In the genomic region with DNA sequence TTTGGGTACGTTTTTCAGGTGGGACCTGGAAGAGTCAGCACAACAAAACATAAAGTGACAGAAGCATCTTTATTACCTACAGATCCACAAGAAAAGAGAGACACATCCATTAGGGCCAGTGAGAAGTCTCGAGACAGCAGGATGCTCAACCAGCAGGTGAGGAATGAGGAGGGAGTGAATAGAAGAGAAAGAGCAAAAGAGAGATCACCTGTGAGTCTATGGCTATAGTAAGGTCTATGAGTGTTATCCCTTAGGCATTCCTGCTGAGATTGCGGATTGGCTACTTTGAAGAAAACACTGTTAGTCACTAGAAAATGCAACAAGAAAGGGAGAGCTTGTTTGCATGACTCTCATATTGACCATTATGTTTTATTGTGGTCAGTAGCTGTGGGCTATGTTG, we compare ENCODE assay signal across 20 cellular contexts.
DNase-seq lines count a peak whose midpoint lies in the region; ATAC-seq, FAIRE-seq and TF ChIP-seq lines count a peak whose summit lies in the region.
"Had no signal": no experiment of that assay in that cellular context is flagged by ENCODE, and none has a peak within 500 bp of the region (broad histone marks: within the 10 kb centered on the region; RNA-seq: fewer than 3 reads in every experiment).

No MANE protein-coding gene starts in this region.

- H3K56ac ChIP-seq in H9 (ENCODE audit: insufficient read length, low read depth, low read length): no peak overlapping the region

- no TSS peak for BruUV-seq in PC-3 (replicated peaks; lab: Mats Ljungman, UMichigan)

- WGBS in H9 (ENCODE audit: extremely low coverage, insufficient read length, low lambda C conversion rate): no CpG with 5 or more reads among the region's 3 CpGs
- 60 to 83% methylated on average over 1 to 3 of the region's 3 CpGs for WGBS in endodermal cell (ENCODE audit: insufficient coverage in 1 of 2, insufficient read length in 1 of 2), 2 experiments

- in situ Hi-C loops in GM13976 (cut with MboI; ENCODE audit: low sequenced_read_pairs, unreplicated experiment): no loop called here

- H3K9me2 ChIP-seq in PC-3 (replicated peaks; ENCODE audit: low read length) (no peaks in the 10 kb centered on the region), MM.1S (replicated peaks; ENCODE audit: insufficient read depth, low read length) (no peaks in the 10 kb centered on the region)
- H3K9me2 ChIP-seq: SK-N-SH had no signal

- H3K4ac ChIP-seq in H9 (ENCODE audit: low read depth, low read length): no peak overlapping the region

- no peak overlapping the region for H3K4me3 Mint-ChIP-seq in H9
- H3K4me3 Mint-ChIP-seq in endodermal cell: no peak overlapping the region
- H3K4me3 Mint-ChIP-seq: IgD-negative memory B cell had no signal

- H3K27ac ChIP-seq in H9 (ENCODE audit: insufficient read length, low read depth, low read length) (no peak overlapping the region), PC-3 (ENCODE audit: low read length) (no peak overlapping the region), endodermal cell (ENCODE audit: low read depth, low read length) (no peak overlapping the region), MM.1S (ENCODE audit: low read length) (no peak overlapping the region)
- H3K27ac ChIP-seq: KMS-11, Peyer's patch had no signal

- no peak overlapping the region for H4K91ac ChIP-seq in H9 (ENCODE audit: insufficient read length, low read depth, low read length)

- no peaks in the 10 kb centered on the region; a peak in 1 of 5 replicates for H3K9me3 Mint-ChIP-seq in H9
- H3K9me3 Mint-ChIP-seq in endodermal cell: no peaks in the 10 kb centered on the region

- no peaks in the 10 kb centered on the region for H3K79me2 ChIP-seq in H9 (ENCODE audit: insufficient read depth, low read length)
- H3K79me2 ChIP-seq in PC-3 (ENCODE audit: low read length): no peaks in the 10 kb centered on the region
- H3K79me2 ChIP-seq in MM.1S (ENCODE audit: low read length): no peaks in the 10 kb centered on the region

- no peaks in the 10 kb centered on the region for H3K27me3 Mint-ChIP-seq in H9 (ENCODE audit: low read depth)
- no peaks in the 10 kb centered on the region for H3K27me3 Mint-ChIP-seq in endodermal cell (ENCODE audit: insufficient read depth)
- H3K27me3 Mint-ChIP-seq: IgD-negative memory B cell had no signal

- intact Hi-C loops in PC-3 (cut with micrococcal nuclease): no loop called here

- H2AFZ ChIP-seq in H9 (ENCODE audit: low read length) (no peak overlapping the region), PC-3 (ENCODE audit: low read length) (no peak overlapping the region), MM.1S (ENCODE audit: low read length) (no peak overlapping the region)

- H3K4me2 ChIP-seq in H9 (ENCODE audit: insufficient read depth, insufficient read length, low read length): no peak overlapping the region
- no peak overlapping the region for H3K4me2 ChIP-seq in PC-3 (ENCODE audit: low read length)
- H3K4me2 ChIP-seq in MM.1S (ENCODE audit: low read depth, low read length): no peak overlapping the region
- H3K4me2 ChIP-seq: KMS-11, SK-N-SH had no signal

- ATAC-seq in PC-3 (peak; percentile 25), HG03196 (IDR thresholded peaks at IDR 0.05; ENCODE audit: unreplicated experiment) (no peak)

- H3K4me1 Mint-ChIP-seq in H9: peaks cover 20 to 21% of the 10 kb centered on the region in 2 experiments
- H3K4me1 Mint-ChIP-seq in endodermal cell: peaks cover 2% of the 10 kb centered on the region
- H3K4me1 Mint-ChIP-seq: IgD-negative memory B cell had no signal

- peak; percentile 26 for DNase-seq in H9
- peak; percentile 75 for DNase-seq in PC-3
- peak; percentile 49 for DNase-seq in endodermal cell
- DNase-seq in iPS-NIHi7 (ENCODE audit: extremely low spot score): peak; percentile 8
- DNase-seq in MM.1S: no peak
- no peak for DNase-seq in GM13976 (ENCODE audit: low spot score)
- no peak for DNase-seq in urothelium cell line (ENCODE audit: low spot score)
- DNase-seq: GOT3, NCI-H1092, NCI-H1417 treated with DMSO at 0.1 percent for 48 hours, NCI-H1694 treated with DMSO at 0.1 percent for 48 hours, NCI-H2081, NCI-H2227 treated with DMSO at 0.1 percent for 48 hours, NCI-H526 treated with DMSO at 0.1 percent for 48 hours, Peyer's patch, SK-N-SH had no signal

- H4K20me1 ChIP-seq in H9 (ENCODE audit: control insufficient read depth, insufficient read depth, insufficient read length) (no peaks in the 10 kb centered on the region), PC-3 (ENCODE audit: low read length) (no peaks in the 10 kb centered on the region), MM.1S (ENCODE audit: insufficient read depth, low read length) (no peaks in the 10 kb centered on the region)

- POLR2A ChIA-PET in PC-3 (lab: Charles Lee; ENCODE audit: unreplicated experiment): no interaction called here

- no peak overlapping the region for H4K8ac ChIP-seq in H9 (replicated peaks; ENCODE audit: insufficient read length, low read depth, low read length)

- H2BK5ac ChIP-seq in H9 (ENCODE audit: insufficient read length, low read length): no peak overlapping the region

- H2BK120ac ChIP-seq in H9 (ENCODE audit: low read depth, low read length, poor library complexity, severe bottlenecking): no peak overlapping the region

- no peak overlapping the region for H2AK5ac ChIP-seq in H9 (ENCODE audit: insufficient read length, low read length)

- H3K9ac ChIP-seq in H9 (ENCODE audit: extremely low read depth, insufficient read length, low read length): no peak overlapping the region
- H3K9ac ChIP-seq in PC-3 (ENCODE audit: low read length): no peak overlapping the region
- no peak overlapping the region for H3K9ac ChIP-seq in endodermal cell (ENCODE audit: extremely low read depth, low read length, poor library complexity, severe bottlenecking)
- no peak overlapping the region for H3K9ac ChIP-seq in MM.1S (ENCODE audit: low read length)
- H3K9ac ChIP-seq: KMS-11, SK-N-SH had no signal

- H3K18ac ChIP-seq in H9 (ENCODE audit: insufficient read length, low read depth, low read length): no peak overlapping the region

- H3K27me3 ChIP-seq in H9 (ENCODE audit: insufficient read depth, low read length) (no peaks in the 10 kb centered on the region), PC-3 (ENCODE audit: low read length) (no peaks in the 10 kb centered on the region), endodermal cell (ENCODE audit: control insufficient read depth, insufficient read depth, low read length, poor library complexity, severe bottlenecking) (no peaks in the 10 kb centered on the region), MM.1S (replicated peaks; ENCODE audit: insufficient read depth, low read length) (no peaks in the 10 kb centered on the region)
- H3K27me3 ChIP-seq: Peyer's patch had no signal

- no peak overlapping the region for H3K4me3 ChIP-seq in PC-3 (ENCODE audit: low read length)
- no peak overlapping the region for H3K4me3 ChIP-seq in endodermal cell (ENCODE audit: low read length)
- H3K4me3 ChIP-seq in MM.1S (ENCODE audit: low read length): no peak overlapping the region
- H3K4me3 ChIP-seq: Peyer's patch had no signal

- H3K9me3 ChIP-seq in H9 (ENCODE audit: control insufficient read depth, low read depth, low read length): no peaks in the 10 kb centered on the region
- H3K9me3 ChIP-seq in PC-3 (ENCODE audit: low read length): no peaks in the 10 kb centered on the region
- H3K9me3 ChIP-seq in endodermal cell (ENCODE audit: control insufficient read depth, low read length): no peaks in the 10 kb centered on the region
- no peaks in the 10 kb centered on the region for H3K9me3 ChIP-seq in MM.1S (replicated peaks; ENCODE audit: insufficient read depth, low read length)
- H3K9me3 ChIP-seq: Peyer's patch, SK-N-SH had no signal

- TF ChIP-seq CTCF in H9 (conservative IDR thresholded peaks at IDR 0.05) (no peak), PC-3 (conservative IDR thresholded peaks at IDR 0.05; ENCODE audit: low read depth, low read length) (no peak), endodermal cell (conservative IDR thresholded peaks at IDR 0.05) (no peak), MM.1S (IDR thresholded peaks at IDR 0.05; ENCODE audit: low read length) (no peak), GM13976 (IDR thresholded peaks at IDR 0.05; ENCODE audit: borderline replicate concordance, control extremely low read depth, extremely low read depth, insufficient read depth, missing control alignments) (no peak)

- no peak for FAIRE-seq in urothelium cell line (lab: Jason Lieb, UNC)
- FAIRE-seq: D721Med had no signal

- H3K4me1 ChIP-seq in H9 (ENCODE audit: insufficient read depth, low read length) (no peaks in the 10 kb centered on the region), PC-3 (ENCODE audit: insufficient read depth, low read length) (peaks cover 35% of the 10 kb centered on the region), endodermal cell (ENCODE audit: control insufficient read depth, insufficient read depth, low read length) (no peaks in the 10 kb centered on the region), MM.1S (ENCODE audit: low read length) (no peaks in the 10 kb centered on the region)
- H3K4me1 ChIP-seq: Peyer's patch had no signal

- H3K36me3 ChIP-seq in PC-3 (ENCODE audit: low read depth, low read length): no peaks in the 10 kb centered on the region
- H3K36me3 ChIP-seq in endodermal cell (ENCODE audit: control insufficient read depth, insufficient read depth, low read length): no peaks in the 10 kb centered on the region
- H3K36me3 ChIP-seq in MM.1S (replicated peaks; ENCODE audit: insufficient read depth, low read length): no peaks in the 10 kb centered on the region
- H3K36me3 ChIP-seq: Peyer's patch had no signal

- H2BK15ac ChIP-seq in H9 (ENCODE audit: low read depth, low read length): no peak overlapping the region

- H3K27ac Mint-ChIP-seq in H9 (no peak overlapping the region; a peak in 2 of 7 replicates), endodermal cell (no peak overlapping the region)

- no peaks in the 10 kb centered on the region for H3K79me1 ChIP-seq in H9 (ENCODE audit: insufficient read depth, low read depth, low read length, poor library complexity, severe bottlenecking)

- no peaks in the 10 kb centered on the region for H3K23me2 ChIP-seq in H9 (ENCODE audit: insufficient read length, low read depth, low read length, poor library complexity, severe bottlenecking)

- H3F3A ChIP-seq in PC-3 (ENCODE audit: low read length, unreplicated experiment): no peaks in the 10 kb centered on the region
- H3F3A ChIP-seq in MM.1S (ENCODE audit: insufficient read depth, low read length): no peaks in the 10 kb centered on the region

- no peak overlapping the region for H3T11ph ChIP-seq in H9 (ENCODE audit: low read length)

- no peak overlapping the region for H3K23ac ChIP-seq in H9 (ENCODE audit: insufficient read length, low read depth, low read length)

- CTCF ChIA-PET in PC-3 (lab: Charles Lee): no interaction called here

- no peak overlapping the region for H2BK12ac ChIP-seq in H9 (ENCODE audit: insufficient read length, low read depth, low read length)

- H3K14ac ChIP-seq in H9 (ENCODE audit: insufficient read depth, low read length): no peak overlapping the region

- H3K36me3 Mint-ChIP-seq in H9 (ENCODE audit: insufficient read depth in 1 of 3, low read depth in 3 of 3) (no peaks in the 10 kb centered on the region), endodermal cell (ENCODE audit: low read depth) (no peaks in the 10 kb centered on the region)
- H3K36me3 Mint-ChIP-seq: IgD-negative memory B cell had no signal

- no peak overlapping the region for H2BK20ac ChIP-seq in H9 (ENCODE audit: low read depth, low read length, poor library complexity, severe bottlenecking)

- H4K5ac ChIP-seq in H9 (ENCODE audit: insufficient read length, low read depth, low read length): no peak overlapping the region

Comparison
In these comparisons a context has a peak if more than half of its experiments do, and no peak if none do; other contexts are left out.
1. DNase-seq: peak in H9 (single experiment), PC-3 (single experiment), endodermal cell (single experiment) and iPS-NIHi7 (single experiment); none in MM.1S (single experiment), GM13976 (single experiment) and urothelium cell line (single experiment).